ENCODE assay signal across 1 cellular context in the genomic region with DNA sequence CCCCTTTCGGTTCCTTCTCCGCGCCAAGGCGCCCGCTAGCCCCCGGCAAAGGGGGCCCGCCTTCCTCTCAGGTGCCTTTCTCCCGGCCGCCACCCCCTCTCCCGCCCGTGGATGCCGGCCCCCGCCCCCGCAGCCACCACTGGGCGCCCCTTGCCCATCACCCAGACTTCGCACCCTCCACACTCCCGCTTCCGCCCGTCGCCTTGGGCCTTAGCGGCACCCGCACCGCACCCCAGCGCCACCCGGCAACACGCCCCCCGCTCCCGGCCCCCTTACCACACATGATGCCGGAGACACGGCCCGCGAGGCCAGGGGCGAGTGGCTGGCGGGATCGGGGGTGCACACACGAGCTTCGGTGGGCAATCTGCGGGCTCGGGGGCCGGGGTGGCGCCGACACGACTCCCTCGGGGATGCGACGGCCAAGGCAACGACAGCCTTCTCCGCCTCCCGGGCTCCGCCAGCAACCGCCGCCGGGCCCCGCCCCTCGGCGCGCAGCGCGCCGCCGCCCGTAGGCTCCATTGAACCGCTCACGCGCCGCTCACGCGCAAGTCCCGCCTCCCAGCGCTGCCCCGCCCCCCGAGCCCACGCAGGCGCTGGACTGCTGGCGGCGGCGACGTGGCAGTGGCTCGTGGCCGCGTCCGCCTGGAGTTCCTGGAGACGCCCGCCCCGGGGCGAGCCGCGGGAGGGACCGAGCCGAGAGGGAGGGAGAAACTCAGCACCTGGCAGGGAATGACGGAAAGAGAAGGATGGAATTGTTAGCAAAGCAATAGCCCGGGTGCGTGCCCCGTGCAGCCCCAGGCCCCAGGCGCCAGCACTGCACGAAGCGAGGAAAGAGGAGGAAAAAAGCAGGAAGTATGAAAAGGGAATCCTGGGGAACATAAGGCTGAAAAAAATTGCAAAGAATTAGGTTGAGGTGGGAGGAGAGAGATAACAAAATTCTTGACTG.
A peak's percentile ranks its signal among the peaks of the same experiment; 100 is the strongest.
TF ChIP-seq lines count a peak whose summit lies in the region.

Gene GFPT1, minus strand, starts transcription at position 439 of the 946 bp plus-strand sequence. Its CDS starts 156 bp downstream, at position 283.

TF ChIP-seq in HepG2, 621 proteins besides CTCF, POLR2A, EP300 and RAD21 (continued from another document and continues in another):
- no peak for TF ChIP-seq RAD51 (IDR thresholded peaks at IDR 0.05; ENCODE audit: borderline replicate concordance)
- TF ChIP-seq SMYD3 (CRISPR knock-in tag; IDR thresholded peaks at IDR 0.05), result peak; percentile 96
- peak; percentile 73; the same call in 1 of the 2 replicates for TF ChIP-seq NRL (CRISPR knock-in tag; IDR thresholded peaks at IDR 0.05; ENCODE audit: borderline replicate concordance)
- peak; percentile 91; the same call in 1 of the 2 replicates for TF ChIP-seq ZNF691 (CRISPR knock-in tag; IDR thresholded peaks at IDR 0.05; ENCODE audit: borderline replicate concordance, low read depth)
- peak; percentile 91 for TF ChIP-seq ZNF747 (CRISPR knock-in tag; IDR thresholded peaks at IDR 0.05; ENCODE audit: borderline replicate concordance)
- peak; percentile 32; the same call in 1 of the 2 replicates for TF ChIP-seq ZNF512 (CRISPR knock-in tag; IDR thresholded peaks at IDR 0.05)
- TF ChIP-seq AFF4 (CRISPR knock-in tag; IDR thresholded peaks at IDR 0.05), result peak; percentile 85
- TF ChIP-seq KDM1A (CRISPR knock-in tag; IDR thresholded peaks at IDR 0.05), result 0 out of 2 replicates have a peak, but pooled peaks have one; percentile 13
- TF ChIP-seq FOXM1 (CRISPR knock-in tag; IDR thresholded peaks at IDR 0.05), result peak; percentile 58; the same call in 1 of the 2 replicates
- TF ChIP-seq, protein P1, sequence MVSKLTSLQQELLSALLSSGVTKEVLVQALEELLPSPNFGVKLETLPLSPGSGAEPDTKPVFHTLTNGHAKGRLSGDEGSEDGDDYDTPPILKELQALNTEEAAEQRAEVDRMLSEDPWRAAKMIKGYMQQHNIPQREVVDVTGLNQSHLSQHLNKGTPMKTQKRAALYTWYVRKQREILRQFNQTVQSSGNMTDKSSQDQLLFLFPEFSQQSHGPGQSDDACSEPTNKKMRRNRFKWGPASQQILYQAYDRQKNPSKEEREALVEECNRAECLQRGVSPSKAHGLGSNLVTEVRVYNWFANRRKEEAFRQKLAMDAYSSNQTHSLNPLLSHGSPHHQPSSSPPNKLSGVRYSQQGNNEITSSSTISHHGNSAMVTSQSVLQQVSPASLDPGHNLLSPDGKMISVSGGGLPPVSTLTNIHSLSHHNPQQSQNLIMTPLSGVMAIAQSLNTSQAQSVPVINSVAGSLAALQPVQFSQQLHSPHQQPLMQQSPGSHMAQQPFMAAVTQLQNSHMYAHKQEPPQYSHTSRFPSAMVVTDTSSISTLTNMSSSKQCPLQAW (CRISPR knock-in tag; IDR thresholded peaks at IDR 0.05), result peak; percentile 76
- TF ChIP-seq FOSL2 (CRISPR knock-in tag; IDR thresholded peaks at IDR 0.05), result 0 out of 2 replicates have a peak, but pooled peaks have one; percentile 22
- no peak for TF ChIP-seq SP140L (CRISPR knock-in tag; IDR thresholded peaks at IDR 0.05; ENCODE audit: borderline replicate concordance)
- TF ChIP-seq, protein P2, sequence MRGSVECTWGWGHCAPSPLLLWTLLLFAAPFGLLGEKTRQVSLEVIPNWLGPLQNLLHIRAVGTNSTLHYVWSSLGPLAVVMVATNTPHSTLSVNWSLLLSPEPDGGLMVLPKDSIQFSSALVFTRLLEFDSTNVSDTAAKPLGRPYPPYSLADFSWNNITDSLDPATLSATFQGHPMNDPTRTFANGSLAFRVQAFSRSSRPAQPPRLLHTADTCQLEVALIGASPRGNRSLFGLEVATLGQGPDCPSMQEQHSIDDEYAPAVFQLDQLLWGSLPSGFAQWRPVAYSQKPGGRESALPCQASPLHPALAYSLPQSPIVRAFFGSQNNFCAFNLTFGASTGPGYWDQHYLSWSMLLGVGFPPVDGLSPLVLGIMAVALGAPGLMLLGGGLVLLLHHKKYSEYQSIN (CRISPR knock-in tag; IDR thresholded peaks at IDR 0.05; ENCODE audit: borderline replicate concordance), result no peak
- TF ChIP-seq, protein P3, sequence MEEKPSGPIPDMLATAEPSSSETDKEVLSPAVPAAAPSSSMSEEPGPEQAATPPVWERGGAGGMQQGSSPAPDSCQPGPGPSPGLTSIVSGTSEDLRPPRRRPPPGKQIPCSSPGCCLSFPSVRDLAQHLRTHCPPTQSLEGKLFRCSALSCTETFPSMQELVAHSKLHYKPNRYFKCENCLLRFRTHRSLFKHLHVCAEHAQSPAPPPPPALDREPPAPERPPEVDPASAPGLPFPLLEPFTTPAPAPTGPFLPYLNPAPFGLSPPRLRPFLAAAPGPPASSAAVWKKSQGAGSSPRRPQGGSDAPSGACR (CRISPR knock-in tag; IDR thresholded peaks at IDR 0.05), result peak; percentile 98
- TF ChIP-seq ATF7-NPFF (CRISPR knock-in tag; IDR thresholded peaks at IDR 0.05; ENCODE audit: low read depth), result peak; percentile 95
- TF ChIP-seq, protein P4, sequence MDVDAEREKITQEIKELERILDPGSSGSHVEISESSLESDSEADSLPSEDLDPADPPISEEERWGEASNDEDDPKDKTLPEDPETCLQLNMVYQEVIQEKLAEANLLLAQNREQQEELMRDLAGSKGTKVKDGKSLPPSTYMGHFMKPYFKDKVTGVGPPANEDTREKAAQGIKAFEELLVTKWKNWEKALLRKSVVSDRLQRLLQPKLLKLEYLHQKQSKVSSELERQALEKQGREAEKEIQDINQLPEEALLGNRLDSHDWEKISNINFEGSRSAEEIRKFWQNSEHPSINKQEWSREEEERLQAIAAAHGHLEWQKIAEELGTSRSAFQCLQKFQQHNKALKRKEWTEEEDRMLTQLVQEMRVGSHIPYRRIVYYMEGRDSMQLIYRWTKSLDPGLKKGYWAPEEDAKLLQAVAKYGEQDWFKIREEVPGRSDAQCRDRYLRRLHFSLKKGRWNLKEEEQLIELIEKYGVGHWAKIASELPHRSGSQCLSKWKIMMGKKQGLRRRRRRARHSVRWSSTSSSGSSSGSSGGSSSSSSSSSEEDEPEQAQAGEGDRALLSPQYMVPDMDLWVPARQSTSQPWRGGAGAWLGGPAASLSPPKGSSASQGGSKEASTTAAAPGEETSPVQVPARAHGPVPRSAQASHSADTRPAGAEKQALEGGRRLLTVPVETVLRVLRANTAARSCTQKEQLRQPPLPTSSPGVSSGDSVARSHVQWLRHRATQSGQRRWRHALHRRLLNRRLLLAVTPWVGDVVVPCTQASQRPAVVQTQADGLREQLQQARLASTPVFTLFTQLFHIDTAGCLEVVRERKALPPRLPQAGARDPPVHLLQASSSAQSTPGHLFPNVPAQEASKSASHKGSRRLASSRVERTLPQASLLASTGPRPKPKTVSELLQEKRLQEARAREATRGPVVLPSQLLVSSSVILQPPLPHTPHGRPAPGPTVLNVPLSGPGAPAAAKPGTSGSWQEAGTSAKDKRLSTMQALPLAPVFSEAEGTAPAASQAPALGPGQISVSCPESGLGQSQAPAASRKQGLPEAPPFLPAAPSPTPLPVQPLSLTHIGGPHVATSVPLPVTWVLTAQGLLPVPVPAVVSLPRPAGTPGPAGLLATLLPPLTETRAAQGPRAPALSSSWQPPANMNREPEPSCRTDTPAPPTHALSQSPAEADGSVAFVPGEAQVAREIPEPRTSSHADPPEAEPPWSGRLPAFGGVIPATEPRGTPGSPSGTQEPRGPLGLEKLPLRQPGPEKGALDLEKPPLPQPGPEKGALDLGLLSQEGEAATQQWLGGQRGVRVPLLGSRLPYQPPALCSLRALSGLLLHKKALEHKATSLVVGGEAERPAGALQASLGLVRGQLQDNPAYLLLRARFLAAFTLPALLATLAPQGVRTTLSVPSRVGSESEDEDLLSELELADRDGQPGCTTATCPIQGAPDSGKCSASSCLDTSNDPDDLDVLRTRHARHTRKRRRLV (CRISPR knock-in tag; IDR thresholded peaks at IDR 0.05), result 0 out of 2 replicates have a peak, but pooled peaks have one; percentile 39
- TF ChIP-seq ZNF30 (CRISPR knock-in tag; IDR thresholded peaks at IDR 0.05), result peak; percentile 87; the same call in 1 of the 2 replicates
- peak; percentile 86; the same call in 1 of the 2 replicates for TF ChIP-seq EED (CRISPR knock-in tag; IDR thresholded peaks at IDR 0.05)
- no peak for TF ChIP-seq ATM (IDR thresholded peaks at IDR 0.05; ENCODE audit: borderline replicate concordance)
- TF ChIP-seq HDAC1 (CRISPR knock-in tag; IDR thresholded peaks at IDR 0.05), result peak; percentile 95
- no peak for TF ChIP-seq ZUFSP (CRISPR knock-in tag; IDR thresholded peaks at IDR 0.05; ENCODE audit: borderline replicate concordance)
- peak; percentile 55; the same call in 1 of the 2 replicates for TF ChIP-seq GTF2F1 (IDR thresholded peaks at IDR 0.05; ENCODE audit: low read length)
- TF ChIP-seq, protein P5, sequence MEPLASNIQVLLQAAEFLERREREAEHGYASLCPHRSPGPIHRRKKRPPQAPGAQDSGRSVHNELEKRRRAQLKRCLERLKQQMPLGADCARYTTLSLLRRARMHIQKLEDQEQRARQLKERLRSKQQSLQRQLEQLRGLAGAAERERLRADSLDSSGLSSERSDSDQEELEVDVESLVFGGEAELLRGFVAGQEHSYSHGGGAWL (CRISPR knock-in tag; IDR thresholded peaks at IDR 0.05), result peak; percentile 81; the same call in 1 of the 2 replicates
- TF ChIP-seq ZNF672 (CRISPR knock-in tag; IDR thresholded peaks at IDR 0.05), result peak; percentile 68; the same call in 1 of the 2 replicates
- TF ChIP-seq ZFP41 (CRISPR knock-in tag; IDR thresholded peaks at IDR 0.05; ENCODE audit: borderline replicate concordance), result peak; percentile 57; the same call in 1 of the 2 replicates
- TF ChIP-seq ZNF224 (CRISPR knock-in tag; IDR thresholded peaks at IDR 0.05), result peak; percentile 77; the same call in 1 of the 2 replicates
- TF ChIP-seq EEA1 (CRISPR knock-in tag; IDR thresholded peaks at IDR 0.05; ENCODE audit: borderline replicate concordance), result peak; percentile 98
- peak; percentile 93 for TF ChIP-seq ZNF501 (CRISPR knock-in tag; IDR thresholded peaks at IDR 0.05)
- TF ChIP-seq ZNF446 (CRISPR knock-in tag; IDR thresholded peaks at IDR 0.05), result peak; percentile 78
- TF ChIP-seq HNRNPH1 (optimal IDR thresholded peaks at IDR 0.05; ENCODE audit: low read depth, low read length), result no peak
- peak; percentile 92; the same call in 1 of the 2 replicates for TF ChIP-seq ZNF274 (CRISPR knock-in tag; IDR thresholded peaks at IDR 0.05)
- TF ChIP-seq ZNF382 (CRISPR knock-in tag; IDR thresholded peaks at IDR 0.05; ENCODE audit: borderline replicate concordance), result no peak
- TF ChIP-seq ARID2 (CRISPR knock-in tag; IDR thresholded peaks at IDR 0.05; ENCODE audit: borderline replicate concordance), result peak; percentile 88; the same call in 1 of the 2 replicates
- TF ChIP-seq ZNF343 (CRISPR knock-in tag; IDR thresholded peaks at IDR 0.05), result peak; percentile 95
- peak; percentile 57 for TF ChIP-seq POGZ (CRISPR knock-in tag; IDR thresholded peaks at IDR 0.05)
